ENCODE assay signal across 8 cellular contexts in the genomic region with DNA sequence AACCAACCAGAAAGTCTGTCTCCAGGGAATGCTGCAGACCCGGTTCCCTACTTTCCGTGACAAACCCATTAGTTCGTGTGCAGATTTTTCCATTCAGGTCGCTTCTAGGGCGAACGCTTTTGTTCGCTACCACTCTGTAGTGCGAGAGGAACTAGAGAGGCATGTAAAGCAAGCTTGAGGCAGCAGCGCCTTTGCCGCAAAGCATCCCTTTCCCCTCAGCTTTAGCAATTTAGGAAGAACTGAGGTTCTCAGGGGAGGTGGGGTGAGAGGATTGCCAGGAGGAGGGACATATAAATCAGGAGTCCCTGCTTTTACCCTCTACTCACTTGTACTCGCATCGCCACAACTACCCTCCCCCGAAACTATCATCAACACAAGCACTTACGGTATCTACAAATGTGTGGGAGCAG. TPM values are rescaled to one million over a fixed set of nuclear protein-coding genes. Genes with fewer than 3 reads are reported as not detected.
DNase-seq lines count a peak whose midpoint lies in the region; ATAC-seq and TF ChIP-seq lines count a peak whose summit lies in the region.

No MANE protein-coding gene starts in this region.

- no peaks in the 10 kb centered on the region for H3K9me3 ChIP-seq in psoas muscle

- ATAC-seq in GM21447 (IDR thresholded peaks at IDR 0.05; ENCODE audit: unreplicated experiment) (peak; percentile 24), psoas muscle (peak in 1 of 4 donors; percentile 44)

- no peaks in the 10 kb centered on the region for H3K36me3 ChIP-seq in psoas muscle (ENCODE audit: insufficient read depth in 1 of 2, low read depth in 1 of 2)

- H3K4me1 ChIP-seq in psoas muscle, result peaks cover 6% of the 10 kb centered on the region

- 2% methylated on average over 14 of the region's 14 CpGs for WGBS in psoas muscle, 3 donors

- peak overlapping the region; percentile 70 for H3K4me3 ChIP-seq in psoas muscle

- no peak overlapping the region for H3K27ac ChIP-seq in psoas muscle

- H3K27me3 ChIP-seq in psoas muscle (ENCODE audit: insufficient read depth in 3 of 3, low read length in 2 of 3), result peaks cover under 1 to 47% (median 7%) of the 10 kb centered on the region in 3 donors

- peak; percentile 82 for DNase-seq in CD1c-positive myeloid dendritic cell (ENCODE audit: extremely low spot score)
- DNase-seq in NCI-H526 treated with DMSO at 0.1 percent for 48 hours (lab: John Stamatoyannopoulos, UW), result peak; percentile 47
- peak; percentile 79 for DNase-seq in astrocyte of the hippocampus (ENCODE audit: low read depth, low spot score)
- DNase-seq in hippocampal formation (lab: John Stamatoyannopoulos, UW), result peak; percentile 46 to 47
- DNase-seq in psoas muscle, result peak in 1 of 2 donors; percentile 38
- no peak for DNase-seq in NCI-H345 treated with DMSO at 0.1 percent for 48 hours (lab: John Stamatoyannopoulos, UW; ENCODE audit: unreplicated experiment)
- DNase-seq in NCI-H2107 treated with DMSO at 0.1 percent for 48 hours (lab: John Stamatoyannopoulos, UW; ENCODE audit: unreplicated experiment), result no peak

- TF ChIP-seq CTCF in psoas muscle (IDR thresholded peaks at IDR 0.05), result no peak

- intact Hi-C loops in psoas muscle (cut with DNase I), result no loop called here

RNA-seq across cellular contexts. Expression of a gene that starts 0.8 kb away (rescaled TPM):
- total RNA-seq in psoas muscle, result not detected
- not detected for polyA plus RNA-seq in psoas muscle

Comparison
In these comparisons a context has a peak if more than half of its experiments do, and no peak if none do; other contexts are left out.
1. DNase-seq: peak in CD1c-positive myeloid dendritic cell (single experiment), NCI-H526 treated with DMSO at 0.1 percent for 48 hours (single experiment), astrocyte of the hippocampus (single experiment) and hippocampal formation (2 of 2); none in NCI-H345 treated with DMSO at 0.1 percent for 48 hours (single experiment) and NCI-H2107 treated with DMSO at 0.1 percent for 48 hours (single experiment).